32 cellular contexts compared by ENCODE assay signal in the genomic region with DNA sequence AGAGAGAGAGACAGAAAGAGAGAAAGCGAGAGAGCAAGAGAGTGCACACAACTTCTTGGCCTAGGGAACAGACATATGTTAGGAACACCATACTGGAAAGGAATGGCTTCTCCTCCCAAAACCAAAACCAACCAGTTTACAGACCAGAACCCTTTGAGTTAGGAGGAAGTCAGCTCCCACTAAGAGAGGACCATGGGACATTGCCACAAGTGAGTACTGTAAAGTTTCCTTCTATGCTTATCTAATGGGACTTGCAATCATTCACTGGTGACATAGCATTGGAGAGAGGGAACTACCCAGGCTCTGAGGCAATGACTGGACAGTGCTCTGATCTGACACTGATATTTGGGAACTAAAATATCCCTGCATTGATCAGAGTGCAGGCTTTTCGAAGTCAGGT. TPM values are rescaled to one million over a fixed set of nuclear protein-coding genes. Genes with fewer than 3 reads are reported as not detected.
"Had no signal": no experiment of that assay in that cellular context is flagged by ENCODE, and none has a peak within 500 bp of the region (broad histone marks: within the 10 kb centered on the region; RNA-seq: fewer than 3 reads in every experiment).

No MANE protein-coding gene starts in this region.

- H3K4me1 Mint-ChIP-seq: brain had no signal

- H3K9me3 ChIP-seq: left lung, thyroid gland had no signal

- H3K36me3 Mint-ChIP-seq: activated naive CD4-positive, alpha-beta T cell treated with anti-CD3 and anti-CD28 coated beads, Interleukin-2, amount 50 U/mL, for 24 hours; brain had no signal

- DNase-seq: activated CD4-positive, alpha-beta T cell treated with anti-CD3 and anti-CD28 coated beads, Interleukin-2, amount 50 U/mL, for 1 hour; activated gamma-delta T cell treated with Interleukin-2 at 50 U/mL for 16 hours; activated T-cell treated with anti-CD3 and anti-CD28 coated beads, Interleukin-2, amount 50 U/mL, for 1 hour; aorta; dermis blood vessel endothelial cell; effector CD8-positive, alpha-beta T cell; glutamatergic neuron; kidney glomerular epithelial cell; left lung; mammary epithelial cell; nucleus accumbens; right cardiac atrium; stimulated activated CD4-positive, alpha-beta T cell treated with anti-CD3 and anti-CD28 coated beads, Interleukin-12 subunit alpha, Interleukin-12 subunit beta, amount 100 ng/mL, for 4 hours; stimulated activated CD4-positive, alpha-beta T cell treated with anti-CD3 and anti-CD28 coated beads, Interleukin-4, amount 100 ng/mL, for 4 hours; substantia nigra; T-helper 17 cell; thyroid gland had no signal

- H3K27me3 ChIP-seq: hepatocyte, left lung, thyroid gland had no signal

- H3K27ac Mint-ChIP-seq: activated naive CD4-positive, alpha-beta T cell treated with anti-CD3 and anti-CD28 coated beads, Interleukin-2, amount 50 U/mL, for 24 hours; brain; stimulated activated naive CD8-positive, alpha-beta T cell treated with anti-CD3 and anti-CD28 coated beads, Interleukin-15, Interleukin-2, amounts not matched to agents 100 ng/mL and 50 ng/mL, for 24 hours; T-helper 17 cell had no signal

- H3K4me3 ChIP-seq: hepatocyte, left lung, thyroid gland had no signal

- ATAC-seq: activated CD4-positive, CD25-positive, alpha-beta regulatory T cell treated with anti-CD3 and anti-CD28 coated beads, Interleukin-2, amount 50 U/mL, for 24 hours; esophagus mucosa; left lung; right cardiac atrium; T-helper 17 cell had no signal

- H3K36me3 ChIP-seq: left lung, thyroid gland had no signal

- H3K4me1 ChIP-seq: parathyroid adenoma, thyroid gland had no signal

- H3K9me3 Mint-ChIP-seq: activated naive CD4-positive, alpha-beta T cell treated with anti-CD3 and anti-CD28 coated beads, Interleukin-2, amount 50 U/mL, for 24 hours; stimulated activated naive CD8-positive, alpha-beta T cell treated with anti-CD3 and anti-CD28 coated beads, Interleukin-15, Interleukin-2, amounts not matched to agents 100 ng/mL and 50 ng/mL, for 24 hours had no signal

- H3K27ac ChIP-seq: hepatocyte, left lung, parathyroid adenoma, thyroid gland, VCaP had no signal

- H3K4me3 Mint-ChIP-seq: activated naive CD4-positive, alpha-beta T cell treated with anti-CD3 and anti-CD28 coated beads, Interleukin-2, amount 50 U/mL, for 24 hours; brain; stimulated activated naive CD8-positive, alpha-beta T cell treated with anti-CD3 and anti-CD28 coated beads, Interleukin-15, Interleukin-2, amounts not matched to agents 100 ng/mL and 50 ng/mL, for 24 hours; T-helper 17 cell had no signal

RNA-seq across cellular contexts. Expression of a gene that starts 32.4 kb away (rescaled TPM):
- total RNA-seq: hepatocyte, skeletal muscle tissue had no signal

RNA-seq across cellular contexts. Expression of a gene that starts 40.4 kb away (rescaled TPM):
- total RNA-seq: dermis blood vessel endothelial cell, endothelial cell of umbilical vein, esophagus mucosa, mammary epithelial cell, myocyte, pulmonary artery endothelial cell had no signal
- polyA plus RNA-seq: endothelial cell of umbilical vein, mammary epithelial cell, neural cell had no signal

RNA-seq across cellular contexts. Expression of a gene that starts 52.5 kb away (rescaled TPM):
- total RNA-seq: cardiac septum, dermis blood vessel endothelial cell, endothelial cell of umbilical vein, esophagus mucosa, mammary epithelial cell, myocyte, pulmonary artery endothelial cell, right cardiac atrium, thyroid gland, ureter had no signal
- polyA plus RNA-seq: endothelial cell of umbilical vein, mammary epithelial cell, neural cell had no signal

RNA-seq across cellular contexts. Expression of a gene that starts 54.1 kb away (rescaled TPM):
- total RNA-seq: dermis blood vessel endothelial cell, endothelial cell of umbilical vein, esophagus mucosa, mammary epithelial cell, myocyte, pulmonary artery endothelial cell had no signal
- polyA plus RNA-seq: endothelial cell of umbilical vein, mammary epithelial cell, neural cell had no signal
